ENCODE assay signal across 8 cellular contexts in genomic region chr13:19780753-19781418, GRCh38. TPM values are rescaled to one million over a fixed set of nuclear protein-coding genes. Genes with fewer than 3 reads are reported as not detected.
A peak's percentile ranks its signal among the peaks of the same experiment; 100 is the strongest.
DNase-seq lines count a peak whose midpoint lies in the region; ATAC-seq and TF ChIP-seq lines count a peak whose summit lies in the region.
"Not testable (repeated sequence)": the region's sequence is repeated elsewhere in the genome, so short reads cannot be mapped to it uniquely, and the experiment has no call there.

No MANE protein-coding gene starts in this region.

- H4K20me1 ChIP-seq in BLaER1 treated with 17β-estradiol and CSF1 and Interleukin-3, amounts not matched to agents 10 nM and 100 nM = peaks cover 21 to 41% (median 36%) of the 10 kb centered on the region in 11 experiments; a peak in 21 of 22 replicates

- DNase-seq in T-helper 2 cell treated with Interferon-gamma antibody and Interleukin-4, amounts not matched to agents 5 μg/mL and 100 μg/mL, for 36 hours (ENCODE audit: low spot score); adipocyte (ENCODE audit: low read depth); left lung; thoracic aorta (ENCODE audit: low spot score): not testable (repeated sequence)
- peak; percentile 28 to 44 for DNase-seq in erythroblast (lab: John Stamatoyannopoulos, UW)

- peaks cover 17% of the 10 kb centered on the region for H3K36me3 Mint-ChIP-seq in T-helper 2 cell treated with Interferon-gamma antibody and Interleukin-4, amounts not matched to agents 5 μg/mL and 100 μg/mL, for 36 hours (ENCODE audit: low read depth)

- H3K79me2 ChIP-seq in parathyroid adenoma = not testable (repeated sequence)

- peak overlapping the region; percentile 79 to 98 (median 95) for H3K4me3 ChIP-seq in BLaER1 treated with 17β-estradiol and CSF1 and Interleukin-3, amounts not matched to agents 10 nM and 100 nM
- H3K4me3 ChIP-seq in HUES64 (ENCODE audit: low read length) = peak overlapping the region; percentile 90
- H3K4me3 ChIP-seq in adipocyte (ENCODE audit: low read length) = peak overlapping the region; percentile 93
- H3K4me3 ChIP-seq in left lung = peak overlapping the region; percentile 84 to 91
- H3K4me3 ChIP-seq in parathyroid adenoma (ENCODE audit: low read depth, low read length) = peak overlapping the region; percentile 89
- peak overlapping the region; percentile 100 for H3K4me3 ChIP-seq in thoracic aorta

- H3K27me3 Mint-ChIP-seq in T-helper 2 cell treated with Interferon-gamma antibody and Interleukin-4, amounts not matched to agents 5 μg/mL and 100 μg/mL, for 36 hours (ENCODE audit: low read depth) = not testable (repeated sequence)

- peak overlapping the region in 10 of 11 experiments; percentile 93 to 100 (median 98); a peak in 17 of 22 replicates for H3K27ac ChIP-seq in BLaER1 treated with 17β-estradiol and CSF1 and Interleukin-3, amounts not matched to agents 10 nM and 100 nM
- H3K27ac ChIP-seq in HUES64 (ENCODE audit: low read depth, low read length); left lung; parathyroid adenoma; thoracic aorta: not testable (repeated sequence)

- H3K27me3 ChIP-seq in BLaER1 treated with 17β-estradiol and CSF1 and Interleukin-3, amounts not matched to agents 10 nM and 100 nM; HUES64 (ENCODE audit: insufficient read depth, low read length); adipocyte (replicated peaks; ENCODE audit: control insufficient read depth, insufficient read depth, low read length); left lung; parathyroid adenoma (ENCODE audit: control insufficient read depth, insufficient read depth, low read length); thoracic aorta (replicated peaks; ENCODE audit: insufficient read depth): not testable (repeated sequence)

- peak overlapping the region; percentile 99 for H3K4me3 Mint-ChIP-seq in T-helper 2 cell treated with Interferon-gamma antibody and Interleukin-4, amounts not matched to agents 5 μg/mL and 100 μg/mL, for 36 hours

- peak overlapping the region; percentile 49 to 90 (median 77) for H3K4me2 ChIP-seq in BLaER1 treated with 17β-estradiol and CSF1 and Interleukin-3, amounts not matched to agents 10 nM and 100 nM
- H3K4me2 ChIP-seq in parathyroid adenoma (ENCODE audit: low read length) = peak overlapping the region; percentile 71

- H3K9me3 ChIP-seq in BLaER1 treated with 17β-estradiol and CSF1 and Interleukin-3, amounts not matched to agents 10 nM and 100 nM (replicated peaks in 1 of 11) = peaks cover 0 to 24% (median 14%) of the 10 kb centered on the region in 11 experiments; a peak in 15 of 22 replicates
- not testable (repeated sequence) for H3K9me3 ChIP-seq in HUES64 (ENCODE audit: insufficient read depth, low read depth, low read length); adipocyte (ENCODE audit: control insufficient read depth, low read length); left lung; parathyroid adenoma (ENCODE audit: control insufficient read depth, low read length); thoracic aorta

- peaks cover 0 to 34% (median 28%) of the 10 kb centered on the region in 11 experiments; a peak in 20 of 22 replicates for H3K36me3 ChIP-seq in BLaER1 treated with 17β-estradiol and CSF1 and Interleukin-3, amounts not matched to agents 10 nM and 100 nM
- peaks cover 23% of the 10 kb centered on the region for H3K36me3 ChIP-seq in HUES64 (ENCODE audit: insufficient read depth, low read length)
- not testable (repeated sequence) for H3K36me3 ChIP-seq in adipocyte (ENCODE audit: control insufficient read depth, insufficient read depth, low read length, severe bottlenecking); left lung; parathyroid adenoma (ENCODE audit: control insufficient read depth, insufficient read depth, low read length); thoracic aorta

- not testable (repeated sequence) for H2AFZ ChIP-seq in parathyroid adenoma

- H3K27ac Mint-ChIP-seq in T-helper 2 cell treated with Interferon-gamma antibody and Interleukin-4, amounts not matched to agents 5 μg/mL and 100 μg/mL, for 36 hours = not testable (repeated sequence)

- peak overlapping the region; percentile 93 to 100 (median 99) for H3K9ac ChIP-seq in BLaER1 treated with 17β-estradiol and CSF1 and Interleukin-3, amounts not matched to agents 10 nM and 100 nM
- H3K9ac ChIP-seq in HUES64 (ENCODE audit: low read depth, low read length); parathyroid adenoma: not testable (repeated sequence)
- H3K9ac ChIP-seq in adipocyte (ENCODE audit: low read length) = peak overlapping the region; percentile 93

- H3K4me1 Mint-ChIP-seq in T-helper 2 cell treated with Interferon-gamma antibody and Interleukin-4, amounts not matched to agents 5 μg/mL and 100 μg/mL, for 36 hours (ENCODE audit: low read depth) = not testable (repeated sequence)

- ATAC-seq in left lung; thoracic aorta (ENCODE audit: insufficient number of reproducible peaks, low FRiP score, low read depth): not testable (repeated sequence)

- TF ChIP-seq POLR2A in erythroblast (IDR thresholded peaks at IDR 0.05; ENCODE audit: low read length) = not testable (repeated sequence)

- 95% methylated on average over 21 of the region's 22 CpGs for WGBS in HUES64

- not testable (repeated sequence) for H3K9me3 Mint-ChIP-seq in T-helper 2 cell treated with Interferon-gamma antibody and Interleukin-4, amounts not matched to agents 5 μg/mL and 100 μg/mL, for 36 hours

- intact Hi-C loops in left lung (cut with DNase I) = not testable (repeated sequence)

- not testable (repeated sequence) for TF ChIP-seq CTCF in left lung (IDR thresholded peaks at IDR 0.05); parathyroid adenoma (IDR thresholded peaks at IDR 0.05); thoracic aorta (IDR thresholded peaks at IDR 0.05)

- peaks cover 9 to 20% (median 12%) of the 10 kb centered on the region in 10 experiments; a peak in 15 of 20 replicates for H3K4me1 ChIP-seq in BLaER1 treated with 17β-estradiol and CSF1 and Interleukin-3, amounts not matched to agents 10 nM and 100 nM
- not testable (repeated sequence) for H3K4me1 ChIP-seq in HUES64 (ENCODE audit: insufficient read depth, low read length); adipocyte (ENCODE audit: control insufficient read depth, insufficient read depth, low read length); parathyroid adenoma; thoracic aorta (ENCODE audit: control insufficient read depth in 1 of 2, low read depth in 2 of 2)
- H3K4me1 ChIP-seq in left lung = peaks cover 9 to 23% of the 10 kb centered on the region in 2 donors

RNA-seq across cellular contexts. Expression of gene PSPC1, which starts 1.9 kb away (rescaled TPM):
- 73.8 TPM for polyA plus RNA-seq in HUES64 (2013, experiment 1 of 2)
- 69.5 TPM for polyA plus RNA-seq in HUES64 (2013, experiment 2 of 2)
- total RNA-seq in left lung (10 to 100 TPM; 34.8 to 40.3 TPM), thoracic aorta (10 to 100 TPM; 60.1 to 80.7 TPM)
